In genomic region chr10:114869500-114869899, GRCh38 we compare ENCODE assay signal across 15 cellular contexts. TPM values are rescaled to one million over a fixed set of nuclear protein-coding genes. Genes with fewer than 3 reads are reported as not detected.
DNase-seq lines count a peak whose midpoint lies in the region; ATAC-seq and TF ChIP-seq lines count a peak whose summit lies in the region.
"Had no signal": no experiment of that assay in that cellular context is flagged by ENCODE, and none has a peak within 500 bp of the region (broad histone marks: within the 10 kb centered on the region; RNA-seq: fewer than 3 reads in every experiment).

No MANE protein-coding gene starts in this region.

- no peak for TF ChIP-seq POLR2A in erythroblast (IDR thresholded peaks at IDR 0.05; ENCODE audit: low read length)

- H3K36me3 ChIP-seq in PC-3 (ENCODE audit: low read depth, low read length) (no peaks in the 10 kb centered on the region), osteoblast (ENCODE audit: insufficient read depth, low read length) (peaks cover 8% of the 10 kb centered on the region)

- H3K27me3 ChIP-seq in PC-3 (ENCODE audit: low read length) (no peaks in the 10 kb centered on the region), osteoblast (ENCODE audit: insufficient read depth, low read length) (no peaks in the 10 kb centered on the region)

- H3K4me3 ChIP-seq in PC-3 (ENCODE audit: low read length): no peak overlapping the region
- no peak overlapping the region for H3K4me3 ChIP-seq in osteoblast (ENCODE audit: insufficient read depth, low read length)
- H3K4me3 ChIP-seq: GM23338, psoas muscle had no signal

- POLR2A ChIA-PET in PC-3 (lab: Charles Lee; ENCODE audit: unreplicated experiment): no interaction called here
- POLR2A ChIA-PET in HEK293T (lab: Yijun Ruan, JAX): no interaction called here

- ATAC-seq in PC-3 (peak; percentile 73; the same call in 1 of the 2 replicates), HG02798 (IDR thresholded peaks at IDR 0.05; ENCODE audit: poor library complexity, unreplicated experiment) (no peak)
- ATAC-seq: GM23338, psoas muscle, T-helper 17 cell had no signal

- DNase-seq in ELR (ENCODE audit: low read depth): peak; percentile 82
- peak; percentile 69 for DNase-seq in PC-3
- DNase-seq in dermis blood vessel endothelial cell: peak; percentile 86
- DNase-seq in osteoblast (ENCODE audit: insufficient read length, low spot score, missing footprints): no peak
- DNase-seq in erythroblast (lab: John Stamatoyannopoulos, UW): no peak
- no peak for DNase-seq in HEK293T (ENCODE audit: extremely low spot score)
- no peak for DNase-seq in ureter (ENCODE audit: low spot score)
- DNase-seq: activated CD4-positive, alpha-beta T cell treated with anti-CD3 and anti-CD28 coated beads, Interleukin-2, amount 50 U/mL, for 1 hour; activated gamma-delta T cell; COR-L47; NCI-H187 treated with DMSO at 0.1 percent for 48 hours; psoas muscle; T-helper 17 cell had no signal

- H3K9ac ChIP-seq in PC-3 (ENCODE audit: low read length): no peak overlapping the region

- H3K79me2 ChIP-seq in PC-3 (ENCODE audit: low read length) (no peaks in the 10 kb centered on the region), osteoblast (ENCODE audit: insufficient read depth, low read length) (no peaks in the 10 kb centered on the region)

- peak overlapping the region; percentile 37 for H3K4me2 ChIP-seq in PC-3 (ENCODE audit: low read length)
- peak overlapping the region; percentile 61 for H3K4me2 ChIP-seq in osteoblast (ENCODE audit: insufficient read depth, low read length)
- H3K4me2 ChIP-seq: GM23338 had no signal

- BruUV-seq in PC-3 (replicated peaks; lab: Mats Ljungman, UMichigan): no TSS peak

- CTCF ChIA-PET in PC-3 (lab: Charles Lee): no interaction called here
- CTCF ChIA-PET in HEK293T (lab: Yijun Ruan, JAX): interaction anchor here (3.9 kb wide), 1 partner anchor 10 kb away, joined by 16 read pairs; no protein-coding TSS in a partner anchor

- H4K20me1 ChIP-seq in PC-3 (ENCODE audit: low read length): no peaks in the 10 kb centered on the region
- H4K20me1 ChIP-seq in osteoblast (ENCODE audit: insufficient read depth, low read length): no peaks in the 10 kb centered on the region

- H3K27ac ChIP-seq in PC-3 (ENCODE audit: low read length): peak overlapping the region; percentile 37; the same call in 1 of the 2 replicates
- peak overlapping the region; percentile 93 for H3K27ac ChIP-seq in osteoblast (ENCODE audit: low read depth, low read length)
- H3K27ac ChIP-seq: psoas muscle had no signal

- no peak overlapping the region for H2AFZ ChIP-seq in PC-3 (ENCODE audit: low read length)
- no peak overlapping the region for H2AFZ ChIP-seq in osteoblast (ENCODE audit: low read length)
- H2AFZ ChIP-seq: GM23338 had no signal

- H3K4me1 ChIP-seq in PC-3 (ENCODE audit: insufficient read depth, low read length) (peaks cover 17% of the 10 kb centered on the region), osteoblast (ENCODE audit: insufficient read depth, low read length) (peaks cover 36% of the 10 kb centered on the region)
- H3K4me1 ChIP-seq: psoas muscle had no signal

- intact Hi-C loops in PC-3 (cut with micrococcal nuclease): no loop called here

- no peak for TF ChIP-seq CTCF in PC-3 (conservative IDR thresholded peaks at IDR 0.05; ENCODE audit: low read depth, low read length)
- TF ChIP-seq CTCF in osteoblast (IDR thresholded peaks at IDR 0.05; ENCODE audit: extremely low read depth, low read depth, low read length): no peak

- H3K9me3 ChIP-seq in PC-3 (ENCODE audit: low read length) (no peaks in the 10 kb centered on the region), osteoblast (ENCODE audit: low read depth, low read length) (no peaks in the 10 kb centered on the region)
- H3K9me3 ChIP-seq: psoas muscle had no signal

- H3F3A ChIP-seq in PC-3 (ENCODE audit: low read length, unreplicated experiment): no peaks in the 10 kb centered on the region

- no peaks in the 10 kb centered on the region for H3K9me2 ChIP-seq in PC-3 (replicated peaks; ENCODE audit: low read length)

TF ChIP-seq in HEK293T, 16 proteins besides CTCF, POLR2A, EP300 and RAD21:
- TF ChIP-seq NFRKB (IDR thresholded peaks at IDR 0.05) (no peak), ELF4 (IDR thresholded peaks at IDR 0.05) (no peak)

RNA-seq across cellular contexts. Expression of gene FHIP2A, which starts 47.9 kb away (rescaled TPM):
- 3.7 and 4.6 TPM in 2 replicates for total RNA-seq in PC-3 (2014; rRNA removed)
- total RNA-seq in dermis blood vessel endothelial cell: 34.9 and 44.5 TPM in 2 replicates
- total RNA-seq in osteoblast: 49.6 and 51.9 TPM in 2 replicates
- total RNA-seq in ureter: 38.0 TPM

Comparison
In these comparisons a context has a peak if more than half of its experiments do, and no peak if none do; other contexts are left out.
1. DNase-seq: peak in ELR (single experiment), PC-3 (single experiment) and dermis blood vessel endothelial cell (single experiment); none in osteoblast (single experiment), erythroblast (0 of 2), HEK293T (single experiment) and ureter (single experiment).